ENCODE assay signal across 23 cellular contexts in genomic region chr16:86714166-86714565, GRCh38.
A peak's percentile ranks its signal among the peaks of the same experiment; 100 is the strongest.
DNase-seq lines count a peak whose midpoint lies in the region; ATAC-seq, FAIRE-seq and TF ChIP-seq lines count a peak whose summit lies in the region.
"Had no signal": no experiment of that assay in that cellular context is flagged by ENCODE, and none has a peak within 500 bp of the region (broad histone marks: within the 10 kb centered on the region; RNA-seq: fewer than 3 reads in every experiment).

No MANE protein-coding gene starts in this region.

- H4K20me1 ChIP-seq in HepG2 (ENCODE audit: insufficient read depth, low read length): no peaks in the 10 kb centered on the region

- no peak for FAIRE-seq in HepG2 (lab: Jason Lieb, UNC)
- FAIRE-seq: islet of Langerhans had no signal

- TF ChIP-seq EP300 in HepG2 (IDR thresholded peaks at IDR 0.05; ENCODE audit: low read depth in 2 of 2, low read length in 2 of 2): no peak
- no peak for TF ChIP-seq EP300 in HepG2 (CRISPR knock-in tag; IDR thresholded peaks at IDR 0.05; ENCODE audit: borderline replicate concordance)

- POLR2A ChIA-PET in HepG2 (lab: Yijun Ruan, JAX) (no interaction called here), RWPE1 (lab: Yijun Ruan, JAX; ENCODE audit: low non-redundant PET) (no interaction called here)

- H3K27me3 ChIP-seq in HepG2 (ENCODE audit: control insufficient read depth in 1 of 2, insufficient read depth in 2 of 2, low read length in 2 of 2): peaks cover 6 to 75% of the 10 kb centered on the region in 2 experiments; a peak in 4 of 5 replicates
- H3K27me3 ChIP-seq in right lobe of liver: no peaks in the 10 kb centered on the region

- TF ChIP-seq CTCF in HepG2 (CRISPR knock-in tag; IDR thresholded peaks at IDR 0.05) (no peak), right lobe of liver (IDR thresholded peaks at IDR 0.05) (no peak), RWPE1 (conservative IDR thresholded peaks at IDR 0.05; ENCODE audit: low read depth) (no peak), fibroblast of the aortic adventitia (IDR thresholded peaks at IDR 0.05; ENCODE audit: insufficient read depth, low read length) (no peak)

- DNase-seq in HepG2 (ENCODE audit: low spot score) (no peak), right lobe of liver (no peak), RWPE1 (ENCODE audit: low spot score) (peak; percentile 13), fibroblast of the aortic adventitia (ENCODE audit: low read depth) (peak; percentile 33), NCI-H1417 treated with DMSO at 0.1 percent for 48 hours (lab: John Stamatoyannopoulos, UW) (no peak), G401 (ENCODE audit: low spot score) (no peak)
- DNase-seq: activated gamma-delta T cell; CD4-positive, alpha-beta T cell; effector CD4-positive, alpha-beta T cell; Karpas-422; natural killer cell; NCI-H1105 treated with DMSO at 0.1 percent for 48 hours; NCI-H510A treated with DMSO at 0.1 percent for 48 hours; stimulated activated CD4-positive, alpha-beta T cell treated with anti-CD3 and anti-CD28 coated beads, Interleukin-1b, Interleukin-23, amount 100 ng/mL, for 48 hours; stimulated activated naive CD8-positive, alpha-beta T cell treated with anti-CD3 and anti-CD28 coated beads, Interleukin-15, amount 100 ng/mL, for 72 hours; T-cell; trophoblast cell had no signal

- no peaks in the 10 kb centered on the region for H3K4me1 ChIP-seq in HepG2 (ENCODE audit: insufficient read depth, low read length)
- no peaks in the 10 kb centered on the region for H3K4me1 ChIP-seq in right lobe of liver
- H3K4me1 ChIP-seq: esophagus muscularis mucosa, parathyroid adenoma had no signal

- no peaks in the 10 kb centered on the region for H3K36me3 ChIP-seq in HepG2 (replicated peaks in 1 of 2; ENCODE audit: control insufficient read depth in 1 of 2, insufficient read depth in 2 of 2, low read length in 2 of 2)
- no peaks in the 10 kb centered on the region for H3K36me3 ChIP-seq in right lobe of liver
- H3K36me3 ChIP-seq: esophagus muscularis mucosa had no signal

- BruUV-seq in HepG2 (replicated peaks; lab: Mats Ljungman, UMichigan): no TSS peak

- H3K27ac ChIP-seq in HepG2 (ENCODE audit: extremely low read length, insufficient read depth, low read length): no peak overlapping the region
- no peak overlapping the region for H3K27ac ChIP-seq in right lobe of liver
- no peak overlapping the region for H3K27ac ChIP-seq in RWPE1
- H3K27ac ChIP-seq: esophagus muscularis mucosa, parathyroid adenoma, VCaP had no signal

- H3K9me3 ChIP-seq in HepG2 (ENCODE audit: low read length): no peaks in the 10 kb centered on the region
- no peaks in the 10 kb centered on the region for H3K9me3 ChIP-seq in right lobe of liver

- CTCF ChIA-PET in HepG2 (lab: Yijun Ruan, JAX; ENCODE audit: low intra/inter-chr PET ratio, low total read pairs) (no interaction called here), RWPE1 (lab: Yijun Ruan, JAX) (interaction anchor here (0.7 kb wide), 1 partner anchor 54 kb away, joined by 3 read pairs; no protein-coding TSS in a partner anchor)

- H2AFZ ChIP-seq in HepG2 (ENCODE audit: low read length): no peak overlapping the region
- H2AFZ ChIP-seq: parathyroid adenoma had no signal

- no peak overlapping the region for H3K9ac ChIP-seq in HepG2 (ENCODE audit: insufficient read depth, low read depth, low read length)
- H3K9ac ChIP-seq: parathyroid adenoma had no signal

- TF ChIP-seq RAD21 in HepG2 (CRISPR knock-in tag; IDR thresholded peaks at IDR 0.05): no peak

- no peak for TF ChIP-seq POLR2A in HepG2 (IDR thresholded peaks at IDR 0.05; ENCODE audit: insufficient read depth in 1 of 2, low read depth in 2 of 2, low read length in 2 of 2)
- no peak for TF ChIP-seq POLR2A in right lobe of liver (IDR thresholded peaks at IDR 0.05)

- H3K4me3 ChIP-seq in HepG2 (replicated peaks in 1 of 3; ENCODE audit: insufficient read depth in 1 of 3, low read depth in 2 of 3, low read length in 3 of 3): no peak overlapping the region
- no peak overlapping the region for H3K4me3 ChIP-seq in right lobe of liver
- no peak overlapping the region for H3K4me3 ChIP-seq in fibroblast of the aortic adventitia (ENCODE audit: low read depth, low read length)
- H3K4me3 ChIP-seq: esophagus muscularis mucosa had no signal

- H3K79me2 ChIP-seq in HepG2 (ENCODE audit: insufficient read depth, low read length): no peaks in the 10 kb centered on the region
- H3K79me2 ChIP-seq: parathyroid adenoma had no signal

- intact Hi-C loops in HepG2 (cut with micrococcal nuclease; ENCODE audit: unreplicated experiment): no loop called here
- intact Hi-C loops in right lobe of liver (cut with DNase I): no loop called here

- in situ Hi-C loops in HepG2 (cut with HindIII; ENCODE audit: extremely low pct_ligation_motif_present, low pct_unique_long_range_greater_than_20kb) (no loop called here), G401 (cut with HindIII; ENCODE audit: low sequenced_read_pairs) (no loop called here)

- 9% methylated on average over 4 of the region's 4 CpGs for WGBS in HepG2 (ENCODE audit: low lambda C conversion rate)
- WGBS in right lobe of liver (ENCODE audit: insufficient coverage, low coverage, low lambda C conversion rate, missing lambda C conversion rate): 33% methylated on average over 1 of the region's 4 CpGs

- no peak overlapping the region for H3K4me2 ChIP-seq in HepG2 (ENCODE audit: low read depth, low read length)

- no peak for ATAC-seq in HepG2
- no peak for ATAC-seq in right lobe of liver
- ATAC-seq in HG03175 (IDR thresholded peaks at IDR 0.05; ENCODE audit: unreplicated experiment): no peak
- ATAC-seq in GM18858 (IDR thresholded peaks at IDR 0.05; ENCODE audit: unreplicated experiment): no peak
- ATAC-seq: natural killer cell; stimulated activated naive CD8-positive, alpha-beta T cell treated with anti-CD3 and anti-CD28 coated beads, Interleukin-15, amount 100 ng/mL, for 72 hours; T-cell had no signal

TF ChIP-seq in HepG2, 621 proteins besides CTCF, POLR2A, EP300 and RAD21 (continues in another document):
- TF ChIP-seq BORCS8-MEF2B (CRISPR knock-in tag; IDR thresholded peaks at IDR 0.05) (no peak), ZSCAN31 (CRISPR knock-in tag; IDR thresholded peaks at IDR 0.05; ENCODE audit: low read depth) (no peak), MIER2 (CRISPR knock-in tag; IDR thresholded peaks at IDR 0.05) (0 out of 2 replicates have a peak, but pooled peaks have one; percentile 19), ZNF34 (CRISPR knock-in tag; IDR thresholded peaks at IDR 0.05; ENCODE audit: borderline replicate concordance) (no peak), ZNF782 (CRISPR knock-in tag; IDR thresholded peaks at IDR 0.05; ENCODE audit: borderline replicate concordance) (no peak), PITX1 (CRISPR knock-in tag; IDR thresholded peaks at IDR 0.05) (no peak), FOXP1 (IDR thresholded peaks at IDR 0.05) (no peak), FOXP1 (CRISPR knock-in tag; IDR thresholded peaks at IDR 0.05) (no peak), MXD3 (CRISPR knock-in tag; IDR thresholded peaks at IDR 0.05) (no peak), ZNF646 (CRISPR knock-in tag; IDR thresholded peaks at IDR 0.05) (no peak)

Comparison
In these comparisons a context has a peak if more than half of its experiments do, and no peak if none do; other contexts are left out.
1. DNase-seq: peak in RWPE1 (single experiment) and fibroblast of the aortic adventitia (single experiment); none in HepG2 (single experiment), right lobe of liver (0 of 3), NCI-H1417 treated with DMSO at 0.1 percent for 48 hours (single experiment) and G401 (single experiment).